1 cellular context compared by ENCODE assay signal in genomic region chr3:25448750-25449684, GRCh38.
TF ChIP-seq lines count a peak whose summit lies in the region.

No MANE protein-coding gene starts in this region.

TF ChIP-seq in SK-N-SH treated with all-trans-retinoic acid at 6 μM for 48 hours, 23 proteins besides CTCF, POLR2A, EP300 and RAD21 (continued from another document):
- TF ChIP-seq, protein P1, sequence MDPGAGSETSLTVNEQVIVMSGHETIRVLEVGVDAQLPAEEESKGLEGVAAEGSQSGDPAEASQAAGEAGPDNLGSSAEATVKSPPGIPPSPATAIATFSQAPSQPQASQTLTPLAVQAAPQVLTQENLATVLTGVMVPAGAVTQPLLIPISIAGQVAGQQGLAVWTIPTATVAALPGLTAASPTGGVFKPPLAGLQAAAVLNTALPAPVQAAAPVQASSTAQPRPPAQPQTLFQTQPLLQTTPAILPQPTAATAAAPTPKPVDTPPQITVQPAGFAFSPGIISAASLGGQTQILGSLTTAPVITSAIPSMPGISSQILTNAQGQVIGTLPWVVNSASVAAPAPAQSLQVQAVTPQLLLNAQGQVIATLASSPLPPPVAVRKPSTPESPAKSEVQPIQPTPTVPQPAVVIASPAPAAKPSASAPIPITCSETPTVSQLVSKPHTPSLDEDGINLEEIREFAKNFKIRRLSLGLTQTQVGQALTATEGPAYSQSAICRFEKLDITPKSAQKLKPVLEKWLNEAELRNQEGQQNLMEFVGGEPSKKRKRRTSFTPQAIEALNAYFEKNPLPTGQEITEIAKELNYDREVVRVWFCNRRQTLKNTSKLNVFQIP (CRISPR knock-in tag; IDR thresholded peaks at IDR 0.05; ENCODE audit: borderline replicate concordance, low read depth): no peak
- no peak for TF ChIP-seq ZNF8 (CRISPR knock-in tag; IDR thresholded peaks at IDR 0.05)
